ENCODE assay signal across 11 cellular contexts in genomic region chrX:1727531-1728027, GRCh38.
DNase-seq lines count a peak whose midpoint lies in the region; ATAC-seq, FAIRE-seq and TF ChIP-seq lines count a peak whose summit lies in the region.
"Had no signal": no experiment of that assay in that cellular context is flagged by ENCODE, and none has a peak within 500 bp of the region (broad histone marks: within the 10 kb centered on the region; RNA-seq: fewer than 3 reads in every experiment).

No MANE protein-coding gene starts in this region.

- WGBS in hepatocyte (ENCODE audit: low lambda C conversion rate, missing lambda C conversion rate), result 48% methylated on average over 11 of the region's 11 CpGs

- H3K27ac ChIP-seq in SJCRH30 (no peak overlapping the region), hepatocyte (no peak overlapping the region)
- H3K27ac ChIP-seq: BLaER1, neutrophil had no signal

- H2AFZ ChIP-seq in hepatocyte, result no peak overlapping the region

- H4K20me1 ChIP-seq in hepatocyte (ENCODE audit: insufficient read depth, poor library complexity, severe bottlenecking), result no peaks in the 10 kb centered on the region
- H4K20me1 ChIP-seq: BLaER1 had no signal

- H3K27me3 ChIP-seq in SJCRH30 (no peaks in the 10 kb centered on the region), hepatocyte (no peaks in the 10 kb centered on the region)
- H3K27me3 ChIP-seq: BLaER1, neutrophil had no signal

- no peak for TF ChIP-seq POLR2A in H54 (IDR thresholded peaks at IDR 0.05; ENCODE audit: low read depth, low read length)

- no peak overlapping the region for H3K4me2 ChIP-seq in hepatocyte
- H3K4me2 ChIP-seq: BLaER1 had no signal

- DNase-seq in A172 (ENCODE audit: low spot score) (peak; percentile 99), H54 (ENCODE audit: insufficient read length, low spot score) (peak; percentile 68), SJCRH30 (peak; percentile 41 to 52), hepatocyte (ENCODE audit: low spot score) (peak; percentile 43), SIG-M5 treated with dmso at 0.1 percent for 504 hours (lab: John Stamatoyannopoulos, UW; ENCODE audit: unreplicated experiment) (no peak), NCI-H187 (lab: John Stamatoyannopoulos, UW) (no peak), NCI-H1436 (lab: John Stamatoyannopoulos, UW) (no peak)
- DNase-seq: foreskin melanocyte had no signal

- FAIRE-seq in H54 (lab: Jason Lieb, UNC), result peak; percentile 86

- H3K9me3 ChIP-seq in SJCRH30 (replicated peaks) (no peaks in the 10 kb centered on the region), hepatocyte (ENCODE audit: low read depth) (no peaks in the 10 kb centered on the region)
- H3K9me3 ChIP-seq: BLaER1, neutrophil had no signal

- H3K4me1 ChIP-seq in SJCRH30, result no peaks in the 10 kb centered on the region
- H3K4me1 ChIP-seq in hepatocyte (ENCODE audit: insufficient read depth), result no peaks in the 10 kb centered on the region

- no peak for ATAC-seq in HG02938 (IDR thresholded peaks at IDR 0.05; ENCODE audit: unreplicated experiment)

- no peak overlapping the region for H3K4me3 ChIP-seq in SJCRH30
- no peak overlapping the region for H3K4me3 ChIP-seq in hepatocyte
- H3K4me3 ChIP-seq: BLaER1 had no signal

- no peak for TF ChIP-seq CTCF in hepatocyte (IDR thresholded peaks at IDR 0.05; ENCODE audit: poor library complexity)

- no peaks in the 10 kb centered on the region for H3K79me2 ChIP-seq in hepatocyte

- no peaks in the 10 kb centered on the region for H3K9me2 ChIP-seq in hepatocyte (replicated peaks; ENCODE audit: insufficient read depth)

- H3K36me3 ChIP-seq in SJCRH30 (no peaks in the 10 kb centered on the region), hepatocyte (replicated peaks; ENCODE audit: insufficient read depth, low read depth) (no peaks in the 10 kb centered on the region)
- H3K36me3 ChIP-seq: BLaER1, neutrophil had no signal

Comparison
In these comparisons a context has a peak if more than half of its experiments do, and no peak if none do; other contexts are left out.
1. DNase-seq: peak in A172 (single experiment), H54 (single experiment), SJCRH30 (2 of 2) and hepatocyte (single experiment); none in SIG-M5 treated with dmso at 0.1 percent for 504 hours (single experiment), NCI-H187 (0 of 2) and NCI-H1436 (single experiment).